ENCODE assay signal across 8 cellular contexts in genomic region chr16:21599158-21599993, GRCh38. TPM values are rescaled to one million over a fixed set of nuclear protein-coding genes. Genes with fewer than 3 reads are reported as not detected.
A peak's percentile ranks its signal among the peaks of the same experiment; 100 is the strongest.
DNase-seq lines count a peak whose midpoint lies in the region; ATAC-seq and TF ChIP-seq lines count a peak whose summit lies in the region.

METTL9 (plus strand) TSS chr16:21599577; CDS start chr16:21599734, 157 bp downstream.

- H3K9me3 Mint-ChIP-seq in WTC11 = no peaks in the 10 kb centered on the region

- H3K27ac Mint-ChIP-seq in WTC11 = peak within 1 kb of the TSS; percentile 42

- TF ChIP-seq CTCF in WTC11 (IDR thresholded peaks at IDR 0.05) (no peak), cardiac fibroblast (IDR thresholded peaks at IDR 0.05; ENCODE audit: low read depth, low read length) (no peak)

- DNase-seq in ACHN = peak; percentile 96
- DNase-seq in NCI-H2227 (lab: John Stamatoyannopoulos, UW; ENCODE audit: unreplicated experiment) = peak; percentile 97
- peak; percentile 92 for DNase-seq in WTC11 (ENCODE audit: low spot score)
- DNase-seq in cardiac fibroblast (ENCODE audit: low read depth in 2 of 2) = peak; percentile 95 to 97
- peak; percentile 97 for DNase-seq in iPS-NIHi7 (ENCODE audit: extremely low spot score)
- peak; percentile 91 for DNase-seq in smooth muscle cell of the brain vasculature (ENCODE audit: low read depth, low spot score)

- CTCF ChIA-PET in WTC11 (lab: Charles Lee) = no interaction called here

- peak within 1 kb of the TSS; percentile 84 for H3K4me3 Mint-ChIP-seq in WTC11

- H3K36me3 Mint-ChIP-seq in WTC11 = no peaks in the 10 kb centered on the region

- in situ Hi-C loops in ACHN (cut with HindIII; ENCODE audit: low pct_ligation_motif_present, low pct_unique_long_range_greater_than_20kb, low sequenced_read_pairs) = no loop called here

- peaks cover 7% of the 10 kb centered on the region for H3K27me3 Mint-ChIP-seq in WTC11 (ENCODE audit: low read depth)

- ATAC-seq in GM18873 (IDR thresholded peaks at IDR 0.05; ENCODE audit: low FRiP score, unreplicated experiment) = peak; percentile 76
- peak; percentile 88 for ATAC-seq in HG03139 (IDR thresholded peaks at IDR 0.05; ENCODE audit: unreplicated experiment)
- peak; percentile 98 for ATAC-seq in WTC11

- H3K4me1 Mint-ChIP-seq in WTC11 = peaks cover 17% of the 10 kb centered on the region

- POLR2A ChIA-PET in WTC11 (lab: Charles Lee) = no interaction called here

- peak within 1 kb of the TSS; percentile 63 to 78 for H3K4me3 ChIP-seq in cardiac fibroblast (replicated peaks in 1 of 2; ENCODE audit: low read depth in 2 of 2, low read length in 2 of 2)

TF ChIP-seq in WTC11, 78 proteins besides CTCF, POLR2A, EP300 and RAD21 (continues in another document):
- TF ChIP-seq ZNF396 (CRISPR knock-in tag; IDR thresholded peaks at IDR 0.05; ENCODE audit: borderline replicate concordance) (no peak), ZNF512 (CRISPR knock-in tag; IDR thresholded peaks at IDR 0.05; ENCODE audit: borderline replicate concordance) (no peak), ZNF423 (CRISPR knock-in tag; IDR thresholded peaks at IDR 0.05) (no peak), JUN (CRISPR knock-in tag; IDR thresholded peaks at IDR 0.05) (0 out of 2 replicates have a peak, but pooled peaks have one; percentile 13), GABPB1 (CRISPR knock-in tag; IDR thresholded peaks at IDR 0.05) (peak; percentile 94), SMAD4 (CRISPR knock-in tag; IDR thresholded peaks at IDR 0.05) (no peak), PRRX2 (CRISPR knock-in tag; IDR thresholded peaks at IDR 0.05) (no peak), TCF7 (CRISPR knock-in tag; IDR thresholded peaks at IDR 0.05; ENCODE audit: low read depth) (0 out of 2 replicates have a peak, but pooled peaks have one; percentile 66), RELA (CRISPR knock-in tag; IDR thresholded peaks at IDR 0.05; ENCODE audit: borderline replicate concordance) (no peak), ZNF138 (CRISPR knock-in tag; conservative IDR thresholded peaks at IDR 0.05) (no peak; the same call in 1 of the 2 replicates), FOXJ3 (CRISPR knock-in tag; IDR thresholded peaks at IDR 0.05; ENCODE audit: borderline replicate concordance) (no peak), NR1H2 (CRISPR knock-in tag; IDR thresholded peaks at IDR 0.05) (no peak), MXD4 (CRISPR knock-in tag; IDR thresholded peaks at IDR 0.05; ENCODE audit: borderline replicate concordance) (no peak), ZNF121 (CRISPR knock-in tag; IDR thresholded peaks at IDR 0.05) (no peak)
- TF ChIP-seq, protein P1, sequence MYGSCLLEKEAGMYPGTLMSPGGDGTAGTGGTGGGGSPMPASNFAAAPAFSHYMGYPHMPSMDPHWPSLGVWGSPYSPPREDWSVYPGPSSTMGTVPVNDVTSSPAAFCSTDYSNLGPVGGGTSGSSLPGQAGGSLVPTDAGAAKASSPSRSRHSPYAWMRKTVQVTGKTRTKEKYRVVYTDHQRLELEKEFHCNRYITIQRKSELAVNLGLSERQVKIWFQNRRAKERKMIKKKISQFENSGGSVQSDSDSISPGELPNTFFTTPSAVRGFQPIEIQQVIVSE (CRISPR knock-in tag; IDR thresholded peaks at IDR 0.05; ENCODE audit: borderline replicate concordance) = no peak
- TF ChIP-seq, protein P2, sequence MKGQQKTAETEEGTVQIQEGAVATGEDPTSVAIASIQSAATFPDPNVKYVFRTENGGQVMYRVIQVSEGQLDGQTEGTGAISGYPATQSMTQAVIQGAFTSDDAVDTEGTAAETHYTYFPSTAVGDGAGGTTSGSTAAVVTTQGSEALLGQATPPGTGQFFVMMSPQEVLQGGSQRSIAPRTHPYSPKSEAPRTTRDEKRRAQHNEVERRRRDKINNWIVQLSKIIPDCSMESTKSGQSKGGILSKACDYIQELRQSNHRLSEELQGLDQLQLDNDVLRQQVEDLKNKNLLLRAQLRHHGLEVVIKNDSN (CRISPR knock-in tag; IDR thresholded peaks at IDR 0.05) = peak; percentile 72
- TF ChIP-seq, protein P3, sequence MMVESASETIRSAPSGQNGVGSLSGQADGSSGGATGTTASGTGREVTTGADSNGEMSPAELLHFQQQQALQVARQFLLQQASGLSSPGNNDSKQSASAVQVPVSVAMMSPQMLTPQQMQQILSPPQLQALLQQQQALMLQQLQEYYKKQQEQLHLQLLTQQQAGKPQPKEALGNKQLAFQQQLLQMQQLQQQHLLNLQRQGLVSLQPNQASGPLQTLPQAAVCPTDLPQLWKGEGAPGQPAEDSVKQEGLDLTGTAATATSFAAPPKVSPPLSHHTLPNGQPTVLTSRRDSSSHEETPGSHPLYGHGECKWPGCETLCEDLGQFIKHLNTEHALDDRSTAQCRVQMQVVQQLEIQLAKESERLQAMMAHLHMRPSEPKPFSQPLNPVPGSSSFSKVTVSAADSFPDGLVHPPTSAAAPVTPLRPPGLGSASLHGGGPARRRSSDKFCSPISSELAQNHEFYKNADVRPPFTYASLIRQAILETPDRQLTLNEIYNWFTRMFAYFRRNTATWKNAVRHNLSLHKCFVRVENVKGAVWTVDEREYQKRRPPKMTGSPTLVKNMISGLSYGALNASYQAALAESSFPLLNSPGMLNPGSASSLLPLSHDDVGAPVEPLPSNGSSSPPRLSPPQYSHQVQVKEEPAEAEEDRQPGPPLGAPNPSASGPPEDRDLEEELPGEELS (CRISPR knock-in tag; IDR thresholded peaks at IDR 0.05) = peak; percentile 92; the same call in 1 of the 2 replicates
- TF ChIP-seq, protein P4, sequence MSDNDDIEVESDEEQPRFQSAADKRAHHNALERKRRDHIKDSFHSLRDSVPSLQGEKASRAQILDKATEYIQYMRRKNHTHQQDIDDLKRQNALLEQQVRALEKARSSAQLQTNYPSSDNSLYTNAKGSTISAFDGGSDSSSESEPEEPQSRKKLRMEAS (CRISPR knock-in tag; IDR thresholded peaks at IDR 0.05) = peak; percentile 87
- TF ChIP-seq, protein P5, sequence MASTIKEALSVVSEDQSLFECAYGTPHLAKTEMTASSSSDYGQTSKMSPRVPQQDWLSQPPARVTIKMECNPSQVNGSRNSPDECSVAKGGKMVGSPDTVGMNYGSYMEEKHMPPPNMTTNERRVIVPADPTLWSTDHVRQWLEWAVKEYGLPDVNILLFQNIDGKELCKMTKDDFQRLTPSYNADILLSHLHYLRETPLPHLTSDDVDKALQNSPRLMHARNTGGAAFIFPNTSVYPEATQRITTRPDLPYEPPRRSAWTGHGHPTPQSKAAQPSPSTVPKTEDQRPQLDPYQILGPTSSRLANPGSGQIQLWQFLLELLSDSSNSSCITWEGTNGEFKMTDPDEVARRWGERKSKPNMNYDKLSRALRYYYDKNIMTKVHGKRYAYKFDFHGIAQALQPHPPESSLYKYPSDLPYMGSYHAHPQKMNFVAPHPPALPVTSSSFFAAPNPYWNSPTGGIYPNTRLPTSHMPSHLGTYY (CRISPR knock-in tag; IDR thresholded peaks at IDR 0.05) = peak; percentile 84; the same call in 1 of the 2 replicates
- TF ChIP-seq, protein P6, sequence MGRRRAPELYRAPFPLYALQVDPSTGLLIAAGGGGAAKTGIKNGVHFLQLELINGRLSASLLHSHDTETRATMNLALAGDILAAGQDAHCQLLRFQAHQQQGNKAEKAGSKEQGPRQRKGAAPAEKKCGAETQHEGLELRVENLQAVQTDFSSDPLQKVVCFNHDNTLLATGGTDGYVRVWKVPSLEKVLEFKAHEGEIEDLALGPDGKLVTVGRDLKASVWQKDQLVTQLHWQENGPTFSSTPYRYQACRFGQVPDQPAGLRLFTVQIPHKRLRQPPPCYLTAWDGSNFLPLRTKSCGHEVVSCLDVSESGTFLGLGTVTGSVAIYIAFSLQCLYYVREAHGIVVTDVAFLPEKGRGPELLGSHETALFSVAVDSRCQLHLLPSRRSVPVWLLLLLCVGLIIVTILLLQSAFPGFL (CRISPR knock-in tag; IDR thresholded peaks at IDR 0.05; ENCODE audit: borderline replicate concordance) = 0 out of 2 replicates have a peak, but pooled peaks have one; percentile 74
- TF ChIP-seq, protein P7, sequence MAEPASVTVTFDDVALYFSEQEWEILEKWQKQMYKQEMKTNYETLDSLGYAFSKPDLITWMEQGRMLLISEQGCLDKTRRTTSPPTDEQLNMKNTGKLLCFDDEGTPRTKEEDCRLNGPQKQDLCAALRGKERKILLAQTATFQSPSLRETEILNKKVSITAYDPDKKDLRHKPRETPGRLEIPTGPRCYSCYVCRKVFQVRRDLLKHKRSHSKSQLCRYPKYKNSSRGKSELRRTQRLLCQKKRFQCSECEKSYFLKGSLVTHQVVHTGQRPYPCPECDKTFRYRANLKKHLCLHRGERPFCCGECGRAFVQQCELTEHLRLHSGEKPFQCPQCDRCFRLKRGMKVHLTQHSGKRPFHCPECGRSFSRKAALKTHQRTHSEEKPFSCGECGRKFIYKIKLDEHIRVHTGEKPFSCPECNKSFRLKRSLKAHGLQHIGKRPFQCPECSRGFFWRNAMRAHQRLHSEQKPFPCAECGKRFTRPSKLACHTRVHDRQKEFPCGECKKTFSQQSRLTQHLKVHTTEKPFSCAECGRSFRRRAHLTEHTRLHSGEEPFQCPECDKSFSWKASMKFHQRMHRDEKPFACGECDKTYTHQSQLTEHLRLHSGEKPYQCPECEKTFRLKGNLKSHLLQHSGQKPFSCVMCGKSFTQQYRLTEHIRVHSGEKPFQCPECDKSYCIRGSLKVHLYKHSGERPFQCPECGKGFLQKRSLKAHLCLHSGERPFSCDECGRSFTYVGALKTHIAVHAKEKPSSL (CRISPR knock-in tag; conservative IDR thresholded peaks at IDR 0.05) = no peak

RNA-seq across cellular contexts. Expression of gene METTL9, which starts in this region (rescaled TPM):
- 94.6 to 110 TPM (median 99.0 TPM) in 3 replicates for total RNA-seq in WTC11 (2021)

Comparison
In these comparisons a context has a peak if more than half of its experiments do, and no peak if none do; other contexts are left out.
1. Peak in every context shown above with its lines: DNase-seq, ATAC-seq and H3K4me3 ChIP-seq.